In the genomic region with DNA sequence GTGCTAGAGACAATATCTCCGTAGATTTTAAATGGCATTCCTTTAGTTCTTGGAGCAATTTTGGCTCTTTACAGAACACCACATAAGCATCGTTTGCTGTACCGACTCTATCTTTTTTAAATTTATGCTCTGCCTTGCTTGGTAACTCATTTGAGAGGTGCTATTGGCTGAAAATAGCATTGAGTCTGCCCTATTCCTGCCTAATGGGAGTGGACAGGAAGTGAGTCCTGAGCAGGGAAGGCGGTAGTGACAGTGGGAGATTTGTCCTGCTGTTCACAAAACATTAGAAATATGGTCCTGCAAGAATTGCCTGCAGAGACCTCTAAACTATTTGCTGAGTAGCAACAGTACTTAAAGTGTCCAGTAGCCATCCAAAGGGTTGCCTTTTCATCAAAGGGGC, we compare ENCODE assay signal across 19 cellular contexts.
DNase-seq lines count a peak whose midpoint lies in the region; ATAC-seq, FAIRE-seq and TF ChIP-seq lines count a peak whose summit lies in the region.
"Had no signal": no experiment of that assay in that cellular context is flagged by ENCODE, and none has a peak within 500 bp of the region (broad histone marks: within the 10 kb centered on the region; RNA-seq: fewer than 3 reads in every experiment).

No MANE protein-coding gene starts in this region.

- peaks cover 13% of the 10 kb centered on the region for H3F3A ChIP-seq in smooth muscle cell (ENCODE audit: low read depth)

- no peak for FAIRE-seq in endothelial cell of umbilical vein (lab: Jason Lieb, UNC)
- FAIRE-seq: D721Med, GM12878, H1, K562 had no signal

- H3K9me3 ChIP-seq in HCT116 (ENCODE audit: control insufficient read depth in 1 of 2, insufficient read depth in 1 of 2, low read depth in 1 of 2, low read length in 2 of 2) (no peaks in the 10 kb centered on the region), endothelial cell of umbilical vein (replicated peaks; ENCODE audit: control insufficient read depth, insufficient read depth, low read length) (no peaks in the 10 kb centered on the region), smooth muscle cell (replicated peaks; ENCODE audit: low read depth) (no peaks in the 10 kb centered on the region)
- H3K9me3 ChIP-seq: BE2C, HAP-1 had no signal

- dilution Hi-C loops in endothelial cell of umbilical vein (cut with MboI; ENCODE audit: extremely low pct_ligation_motif_present, low sequenced_read_pairs), result no loop called here

- CTCF ChIA-PET in HCT116 (lab: Charles Lee), result no interaction called here
- CTCF ChIA-PET in endothelial cell of umbilical vein (lab: Charles Lee), result no interaction called here

- H3K4me2 ChIP-seq in HCT116 (ENCODE audit: low read length) (peak overlapping the region; percentile 25), endothelial cell of umbilical vein (ENCODE audit: insufficient read depth, low read length) (no peak overlapping the region), smooth muscle cell (no peak overlapping the region)

- H3K9ac ChIP-seq in HCT116 (ENCODE audit: low read length) (no peak overlapping the region), endothelial cell of umbilical vein (replicated peaks; ENCODE audit: extremely low read depth, insufficient read depth, low read length) (no peak overlapping the region), smooth muscle cell (ENCODE audit: low read depth) (no peak overlapping the region)

- TF ChIP-seq CTCF in HCT116 (IDR thresholded peaks at IDR 0.05 in 2 of 3, conservative IDR thresholded peaks at IDR 0.05 in 1 of 3; ENCODE audit: borderline replicate concordance in 1 of 3, insufficient read depth in 1 of 3, low read depth in 2 of 3, low read length in 2 of 3) (no peak), endothelial cell of umbilical vein (IDR thresholded peaks at IDR 0.05; ENCODE audit: extremely low read depth in 1 of 2, insufficient read depth in 1 of 2, low read depth in 1 of 2, low read length in 2 of 2) (no peak), smooth muscle cell (IDR thresholded peaks at IDR 0.05; ENCODE audit: borderline replicate concordance, insufficient read depth, poor library complexity, severe bottlenecking) (no peak), foreskin fibroblast (IDR thresholded peaks at IDR 0.05; ENCODE audit: low read depth, low read length) (no peak)

- H3K4me3 ChIP-seq in ACC112 (ENCODE audit: low read depth, low read length) (no peak overlapping the region), HCT116 (replicated peaks in 1 of 2; ENCODE audit: low read depth in 1 of 2, low read length in 2 of 2) (no peak overlapping the region), endothelial cell of umbilical vein (replicated peaks in 1 of 3; ENCODE audit: insufficient read depth in 1 of 3, low read depth in 1 of 3, low read length in 3 of 3) (no peak overlapping the region), smooth muscle cell (no peak overlapping the region), foreskin fibroblast (ENCODE audit: low read depth in 1 of 2, low read length in 2 of 2) (no peak overlapping the region)
- H3K4me3 ChIP-seq: GM12878, HAP-1, K562 had no signal

- H3K27me3 ChIP-seq in ACC112 (ENCODE audit: insufficient read depth, low read length) (no peaks in the 10 kb centered on the region), HCT116 (ENCODE audit: insufficient read depth, low read length) (no peaks in the 10 kb centered on the region), endothelial cell of umbilical vein (ENCODE audit: control insufficient read depth in 2 of 2, insufficient read depth in 2 of 2, low read length in 2 of 2) (no peaks in the 10 kb centered on the region), smooth muscle cell (ENCODE audit: low read depth) (no peaks in the 10 kb centered on the region)

- H3K4me1 ChIP-seq in ACC112 (ENCODE audit: control insufficient read depth, insufficient read depth, low read length, unreplicated experiment) (peaks cover 22% of the 10 kb centered on the region), HCT116 (ENCODE audit: control insufficient read depth in 1 of 2, insufficient read depth in 2 of 2, low read length in 2 of 2) (peaks cover 32 to 71% of the 10 kb centered on the region in 2 experiments), endothelial cell of umbilical vein (ENCODE audit: control insufficient read depth, extremely low read depth, insufficient read depth, low read length) (peaks cover 6% of the 10 kb centered on the region), smooth muscle cell (ENCODE audit: low read depth) (peaks cover 10% of the 10 kb centered on the region)
- H3K4me1 ChIP-seq: BE2C, HAP-1 had no signal

- H3K79me2 ChIP-seq in ACC112 (ENCODE audit: control insufficient read depth, insufficient read depth, low read length, unreplicated experiment), result no peaks in the 10 kb centered on the region
- H3K79me2 ChIP-seq in HCT116 (ENCODE audit: insufficient read depth, low read length), result peaks cover 23% of the 10 kb centered on the region
- no peaks in the 10 kb centered on the region for H3K79me2 ChIP-seq in endothelial cell of umbilical vein (ENCODE audit: control insufficient read depth, insufficient read depth, low read length)
- no peaks in the 10 kb centered on the region for H3K79me2 ChIP-seq in smooth muscle cell (ENCODE audit: low read depth)

- no peak for TF ChIP-seq RAD21 in HCT116 (IDR thresholded peaks at IDR 0.05; ENCODE audit: low read depth)

- no peaks in the 10 kb centered on the region for H3K9me2 ChIP-seq in HCT116 (ENCODE audit: insufficient read depth)

- 85% methylated on average over 4 of the region's 4 CpGs for WGBS in smooth muscle cell (ENCODE audit: low lambda C conversion rate)

- H3K9me1 ChIP-seq in endothelial cell of umbilical vein (replicated peaks; ENCODE audit: control insufficient read depth, extremely low read depth, insufficient read depth, low read length), result no peaks in the 10 kb centered on the region

- intact Hi-C loops in HCT116 (cut with micrococcal nuclease) (no loop called here), endothelial cell of umbilical vein (cut with micrococcal nuclease) (no loop called here)

- TF ChIP-seq POLR2A in HCT116 (IDR thresholded peaks at IDR 0.05; ENCODE audit: borderline replicate concordance, extremely low read depth, insufficient read depth, insufficient read length) (no peak), endothelial cell of umbilical vein (IDR thresholded peaks at IDR 0.05; ENCODE audit: low read depth, low read length) (no peak)

- RAD21 ChIA-PET in HCT116 (lab: Charles Lee; ENCODE audit: low non-redundant PET in 1 of 2, low total read pairs in 2 of 2, uncharacterized antibody in 2 of 2, unreplicated experiment in 2 of 2), result no interaction called here

- ATAC-seq in HCT116 (peak; percentile 63), GM18867 (IDR thresholded peaks at IDR 0.05; ENCODE audit: unreplicated experiment) (no peak)
- ATAC-seq: GM12878, K562 had no signal

- H4K20me1 ChIP-seq in HCT116 (ENCODE audit: insufficient read depth) (no peaks in the 10 kb centered on the region), endothelial cell of umbilical vein (replicated peaks; ENCODE audit: control insufficient read depth, extremely low read depth, insufficient read depth, low read length) (no peaks in the 10 kb centered on the region), smooth muscle cell (ENCODE audit: low read depth) (no peaks in the 10 kb centered on the region)

- no peak for DNase-seq in HCT116 (ENCODE audit: low read depth, low spot score)
- DNase-seq in endothelial cell of umbilical vein (ENCODE audit: low read depth, low spot score), result no peak
- no peak for DNase-seq in smooth muscle cell (lab: John Stamatoyannopoulos, UW; ENCODE audit: unreplicated experiment)
- DNase-seq in NCI-H510A (lab: John Stamatoyannopoulos, UW), result no peak
- no peak for DNase-seq in foreskin fibroblast
- DNase-seq: BE2C; CD4-positive, alpha-beta memory T cell; DMS153; HFFc6; Karpas-422 had no signal

- H2AFZ ChIP-seq in ACC112 (ENCODE audit: low read length, unreplicated experiment) (peak overlapping the region; percentile 46), HCT116 (ENCODE audit: low read depth, low read length, poor library complexity, severe bottlenecking) (no peak overlapping the region), endothelial cell of umbilical vein (ENCODE audit: low read depth, low read length) (peak overlapping the region; percentile 64), smooth muscle cell (ENCODE audit: low read depth) (peak overlapping the region; percentile 26)

- H3K27ac ChIP-seq in ACC112 (ENCODE audit: low read depth, low read length), result no peak overlapping the region
- H3K27ac ChIP-seq in HCT116 (ENCODE audit: low read depth, low read length), result peak overlapping the region; percentile 5; the same call in 1 of the 2 replicates
- no peak overlapping the region for H3K27ac ChIP-seq in endothelial cell of umbilical vein (ENCODE audit: insufficient read depth, low read depth, low read length)
- H3K27ac ChIP-seq in smooth muscle cell (ENCODE audit: low read depth), result peak overlapping the region; percentile 68
- H3K27ac ChIP-seq: C4-2B, HL-60 had no signal

- BruUV-seq in HCT116 (replicated peaks; lab: Mats Ljungman, UMichigan), result no TSS peak
- BruUV-seq in endothelial cell of umbilical vein (replicated peaks; lab: Mats Ljungman, UMichigan), result no TSS peak

- H3K36me3 ChIP-seq in ACC112 (ENCODE audit: insufficient read depth, low read length) (no peaks in the 10 kb centered on the region), HCT116 (ENCODE audit: control insufficient read depth in 1 of 2, insufficient read depth in 2 of 2, low read length in 2 of 2) (no peaks in the 10 kb centered on the region), endothelial cell of umbilical vein (ENCODE audit: control insufficient read depth in 2 of 2, extremely low read depth in 1 of 2, insufficient read depth in 2 of 2, low read length in 2 of 2) (no peaks in the 10 kb centered on the region), smooth muscle cell (ENCODE audit: low read depth) (no peaks in the 10 kb centered on the region)
- H3K36me3 ChIP-seq: BE2C, HAP-1 had no signal

- POLR2A ChIA-PET in HCT116 (lab: Charles Lee) (interaction anchor here (1.0 kb wide), 1 partner anchor 86 kb away, joined by 3 read pairs; no protein-coding TSS in a partner anchor), endothelial cell of umbilical vein (lab: Charles Lee) (no interaction called here)

TF ChIP-seq in HCT116, 20 proteins besides CTCF, POLR2A, EP300 and RAD21:
- TF ChIP-seq POLR2AphosphoS5 (IDR thresholded peaks at IDR 0.05; ENCODE audit: low read depth, low read length), result 0 out of 2 replicates have a peak, but pooled peaks have one; percentile 24
- no peak for TF ChIP-seq EGR1 (IDR thresholded peaks at IDR 0.05; ENCODE audit: low read depth)

TF ChIP-seq in endothelial cell of umbilical vein, 7 proteins besides CTCF, POLR2A, EP300 and RAD21 (continues in another document):
- TF ChIP-seq FOS (IDR thresholded peaks at IDR 0.05; ENCODE audit: borderline replicate concordance, insufficient read depth, low read length) (no peak), EZH2 (IDR thresholded peaks at IDR 0.05; ENCODE audit: borderline replicate concordance, low read depth, low read length, severe bottlenecking) (no peak), MYC (IDR thresholded peaks at IDR 0.05; ENCODE audit: low read depth, low read length) (no peak), JUN (IDR thresholded peaks at IDR 0.05; ENCODE audit: borderline replicate concordance, insufficient read depth, insufficient read length, low read depth) (no peak), GATA2 (IDR thresholded peaks at IDR 0.05; ENCODE audit: insufficient read depth, insufficient read length, low read depth, low read length) (no peak)

Comparison
In these comparisons a context has a peak if more than half of its experiments do, and no peak if none do; other contexts are left out.
1. H3K27ac ChIP-seq: peak in HCT116 (single experiment) and smooth muscle cell (single experiment); none in ACC112 (single experiment) and endothelial cell of umbilical vein (single experiment).